In the genomic region with DNA sequence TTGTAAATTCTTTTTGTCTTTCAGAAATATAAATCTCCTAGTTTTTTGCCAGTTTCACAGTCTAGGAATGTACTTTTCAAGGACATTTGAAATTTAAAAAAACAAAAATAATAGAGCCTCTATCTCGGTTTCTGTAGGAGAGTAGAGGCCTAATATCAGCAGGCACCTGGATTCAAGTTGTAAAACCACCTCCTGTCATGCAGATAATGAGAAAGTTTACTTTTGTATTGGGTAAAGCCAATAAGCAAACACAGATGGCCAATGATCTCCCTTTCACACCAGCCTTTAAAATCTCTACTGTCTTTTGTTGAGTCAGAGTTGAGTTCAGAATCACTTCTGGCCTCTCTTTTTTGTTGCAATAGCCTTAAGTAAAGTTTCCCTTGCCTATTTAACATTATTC, we compare ENCODE assay signal across 25 cellular contexts.
A peak's percentile ranks its signal among the peaks of the same experiment; 100 is the strongest.
DNase-seq lines count a peak whose midpoint lies in the region; ATAC-seq and TF ChIP-seq lines count a peak whose summit lies in the region.
"Had no signal": no experiment of that assay in that cellular context is flagged by ENCODE, and none has a peak within 500 bp of the region (broad histone marks: within the 10 kb centered on the region; RNA-seq: fewer than 3 reads in every experiment).

No MANE protein-coding gene starts in this region.

- H3K9me3 Mint-ChIP-seq in glutamatergic neuron (ENCODE audit: unreplicated experiment) = no peaks in the 10 kb centered on the region

- H2AFZ ChIP-seq in SU-DHL-6 (ENCODE audit: low read depth, low read length, severe bottlenecking) = peak overlapping the region; percentile 7
- peak overlapping the region; percentile 68 for H2AFZ ChIP-seq in neuronal stem cell (ENCODE audit: low read length)
- no peak overlapping the region for H2AFZ ChIP-seq in MM.1S (ENCODE audit: low read length)

- H3K4me2 ChIP-seq in SU-DHL-6 (ENCODE audit: low read depth, low read length, poor library complexity, severe bottlenecking) (no peak overlapping the region), neuronal stem cell (ENCODE audit: insufficient read depth, low read length, poor library complexity, severe bottlenecking) (no peak overlapping the region), MM.1S (ENCODE audit: low read depth, low read length) (no peak overlapping the region)

- no peaks in the 10 kb centered on the region for H3K4me1 ChIP-seq in neuronal stem cell (ENCODE audit: control insufficient read depth in 2 of 2, insufficient read depth in 1 of 2, low read depth in 1 of 2, low read length in 2 of 2)
- H3K4me1 ChIP-seq in MM.1S (ENCODE audit: low read length) = no peaks in the 10 kb centered on the region
- H3K4me1 ChIP-seq: SJSA1 had no signal

- TF ChIP-seq CTCF in SU-DHL-6 (IDR thresholded peaks at IDR 0.05; ENCODE audit: insufficient read depth, low read length, poor library complexity, severe bottlenecking) = no peak
- TF ChIP-seq CTCF in MM.1S (IDR thresholded peaks at IDR 0.05; ENCODE audit: low read length) = no peak
- TF ChIP-seq CTCF in glutamatergic neuron (IDR thresholded peaks at IDR 0.05; ENCODE audit: partially characterized antibody, unreplicated experiment) = no peak

- no peak overlapping the region for H3K4me3 Mint-ChIP-seq in glutamatergic neuron (ENCODE audit: unreplicated experiment)
- H3K4me3 Mint-ChIP-seq: HFFc6 had no signal

- H2AK5ac ChIP-seq in neuronal stem cell (ENCODE audit: low read depth, low read length) = no peak overlapping the region

- no peaks in the 10 kb centered on the region for H3K36me3 Mint-ChIP-seq in glutamatergic neuron (ENCODE audit: unreplicated experiment)

- H3K4me3 ChIP-seq in SU-DHL-6 (ENCODE audit: insufficient read depth, low read length, poor library complexity, severe bottlenecking) (no peak overlapping the region), neuronal stem cell (ENCODE audit: low read length in 2 of 2) (no peak overlapping the region), MM.1S (ENCODE audit: low read length) (no peak overlapping the region)
- H3K4me3 ChIP-seq: SJSA1 had no signal

- H3F3A ChIP-seq in SU-DHL-6 (ENCODE audit: insufficient read depth) = no peaks in the 10 kb centered on the region
- no peaks in the 10 kb centered on the region for H3F3A ChIP-seq in MM.1S (ENCODE audit: insufficient read depth, low read length)

- WGBS in neuronal stem cell (ENCODE audit: extremely low coverage in 2 of 2, insufficient read length in 2 of 2, insufficient replicate concordance in 1 of 2), 2 donors = no CpG with 5 or more reads among the region's 1 CpG

- H2BK120ac ChIP-seq in neuronal stem cell (ENCODE audit: low read depth, low read length) = no peak overlapping the region

- ATAC-seq in HG02840 (IDR thresholded peaks at IDR 0.05; ENCODE audit: low FRiP score, unreplicated experiment) = no peak

- H4K8ac ChIP-seq in neuronal stem cell (ENCODE audit: low read depth, low read length) = no peak overlapping the region

- H4K20me1 ChIP-seq in SU-DHL-6 (ENCODE audit: low read depth, low read length) (no peaks in the 10 kb centered on the region), MM.1S (ENCODE audit: insufficient read depth, low read length) (no peaks in the 10 kb centered on the region)

- H3K9me3 ChIP-seq in SU-DHL-6 (ENCODE audit: insufficient read depth, low read length) (no peaks in the 10 kb centered on the region), neuronal stem cell (replicated peaks in 1 of 2; ENCODE audit: control insufficient read depth in 2 of 2, insufficient read depth in 1 of 2, low read depth in 1 of 2, low read length in 2 of 2) (no peaks in the 10 kb centered on the region), MM.1S (replicated peaks; ENCODE audit: insufficient read depth, low read length) (no peaks in the 10 kb centered on the region)
- H3K9me3 ChIP-seq: SJSA1 had no signal

- H2BK12ac ChIP-seq in neuronal stem cell (ENCODE audit: low read length) = no peak overlapping the region

- no peaks in the 10 kb centered on the region for H3K79me1 ChIP-seq in neuronal stem cell (ENCODE audit: low read depth, low read length)

- H3K27ac ChIP-seq in SU-DHL-6 (ENCODE audit: low read depth, low read length) (no peak overlapping the region), neuronal stem cell (replicated peaks; ENCODE audit: low read length) (no peak overlapping the region), MM.1S (ENCODE audit: low read length) (no peak overlapping the region)
- H3K27ac ChIP-seq: SJSA1 had no signal

- H3K23ac ChIP-seq in neuronal stem cell (ENCODE audit: low read depth, low read length, poor library complexity) = no peak overlapping the region

- H3K36me3 ChIP-seq in SU-DHL-6 (ENCODE audit: low read length) (no peaks in the 10 kb centered on the region), neuronal stem cell (replicated peaks in 1 of 2; ENCODE audit: control insufficient read depth in 2 of 2, insufficient read depth in 2 of 2, low read length in 2 of 2) (no peaks in the 10 kb centered on the region), MM.1S (replicated peaks; ENCODE audit: insufficient read depth, low read length) (no peaks in the 10 kb centered on the region)
- H3K36me3 ChIP-seq: SJSA1 had no signal

- no peak overlapping the region for H2BK15ac ChIP-seq in neuronal stem cell (ENCODE audit: low read length)

- H3K14ac ChIP-seq in neuronal stem cell (ENCODE audit: low read length) = no peak overlapping the region

- no peak overlapping the region for H3K27ac Mint-ChIP-seq in glutamatergic neuron (ENCODE audit: unreplicated experiment)
- H3K27ac Mint-ChIP-seq: HFFc6 had no signal

- H3K79me2 ChIP-seq in SU-DHL-6 (ENCODE audit: insufficient read depth, low read length) = no peaks in the 10 kb centered on the region
- H3K79me2 ChIP-seq in MM.1S (ENCODE audit: low read length) = no peaks in the 10 kb centered on the region

- H3K9ac ChIP-seq in SU-DHL-6 (ENCODE audit: low read length) (no peak overlapping the region), neuronal stem cell (ENCODE audit: low read depth, low read length, poor library complexity) (no peak overlapping the region), MM.1S (ENCODE audit: low read length) (no peak overlapping the region)

- DNase-seq in NCI-H510A treated with DMSO at 0.1 percent for 48 hours (lab: John Stamatoyannopoulos, UW) (peak; percentile 5), NCI-H510A (lab: John Stamatoyannopoulos, UW) (no peak), HuH-7 (ENCODE audit: low spot score) (peak; percentile 10), neuronal stem cell (ENCODE audit: low spot score) (no peak), MM.1S (no peak), glutamatergic neuron (no peak)
- DNase-seq: 8988T; ACHN; Calu3; H7; HFFc6; Kasumi-1; NCI-H1105 treated with DMSO at 0.1 percent for 48 hours; NCI-H146; NCI-H1930; NCI-H2107; NCI-H446; NCI-H526 treated with DMSO at 0.1 percent for 48 hours; NK-92 treated with Interleukin-12 subunit alpha and Interleukin-12 subunit beta, amount 100 ng/mL, for 24 hours; Right ventricle myocardium superior; RPMI8226; T-helper 1 cell had no signal

- H3K4me1 Mint-ChIP-seq in glutamatergic neuron (ENCODE audit: low read depth, unreplicated experiment) = no peaks in the 10 kb centered on the region

- no peak overlapping the region for H4K91ac ChIP-seq in neuronal stem cell (ENCODE audit: low read depth, low read length, poor library complexity)

- H3K27me3 ChIP-seq in SU-DHL-6 (ENCODE audit: low read length) = no peaks in the 10 kb centered on the region
- no peaks in the 10 kb centered on the region for H3K27me3 ChIP-seq in neuronal stem cell (ENCODE audit: control insufficient read depth in 3 of 3, insufficient read depth in 3 of 3, low read depth in 1 of 3, low read length in 3 of 3)
- no peaks in the 10 kb centered on the region for H3K27me3 ChIP-seq in MM.1S (replicated peaks; ENCODE audit: insufficient read depth, low read length)
- H3K27me3 ChIP-seq: SJSA1 had no signal

- no peaks in the 10 kb centered on the region for H3K9me2 ChIP-seq in SU-DHL-6 (replicated peaks; ENCODE audit: insufficient read depth, low read length)
- no peaks in the 10 kb centered on the region for H3K9me2 ChIP-seq in MM.1S (replicated peaks; ENCODE audit: insufficient read depth, low read length)

- H2BK5ac ChIP-seq in neuronal stem cell (ENCODE audit: low read length) = no peak overlapping the region

- no peak overlapping the region for H3K4ac ChIP-seq in neuronal stem cell (ENCODE audit: low read length)

- H3K18ac ChIP-seq in neuronal stem cell (ENCODE audit: low read length) = no peak overlapping the region

- no peaks in the 10 kb centered on the region for H3K27me3 Mint-ChIP-seq in glutamatergic neuron (ENCODE audit: unreplicated experiment)

Comparison
In these comparisons a context has a peak if more than half of its experiments do, and no peak if none do; other contexts are left out.
1. DNase-seq: peak in NCI-H510A treated with DMSO at 0.1 percent for 48 hours (single experiment) and HuH-7 (single experiment); none in NCI-H510A (single experiment), neuronal stem cell (single experiment), MM.1S (single experiment) and glutamatergic neuron (single experiment).